8 cellular contexts compared by ENCODE assay signal in genomic region chr19:2944775-2945574, GRCh38. TPM values are rescaled to one million over a fixed set of nuclear protein-coding genes. Genes with fewer than 3 reads are reported as not detected.
DNase-seq lines count a peak whose midpoint lies in the region; ATAC-seq and TF ChIP-seq lines count a peak whose summit lies in the region.

TSS of gene ZNF77 (minus strand) at chr19:2944971. CDS start at chr19:2944840, 131 bp downstream.

- peaks cover 11% of the 10 kb centered on the region for H3K36me3 Mint-ChIP-seq in nephron (ENCODE audit: low read depth)

- peaks cover 23% of the 10 kb centered on the region for H3K4me1 Mint-ChIP-seq in nephron

- TF ChIP-seq POLR2A in Raji (IDR thresholded peaks at IDR 0.05; ENCODE audit: insufficient read depth, low read depth, low read length) = peak; percentile 80

- no peaks in the 10 kb centered on the region for H3K27me3 Mint-ChIP-seq in nephron (ENCODE audit: low read depth)

- TF ChIP-seq CTCF in nephron (IDR thresholded peaks at IDR 0.05; ENCODE audit: unreplicated experiment in 3 of 3) = no peak

- H3K27ac Mint-ChIP-seq in nephron = peak within 1 kb of the TSS; percentile 88 to 99 (median 93)

- H3K9me3 Mint-ChIP-seq in nephron = no peaks in the 10 kb centered on the region

- DNase-seq in EL = peak; percentile 99
- peak; percentile 98 for DNase-seq in H4 (ENCODE audit: low spot score)
- DNase-seq in LoVo (ENCODE audit: low spot score) = peak; percentile 99
- peak; percentile 67 for DNase-seq in activated gamma-delta T cell (lab: John Stamatoyannopoulos, UW)
- peak; percentile 98 for DNase-seq in fibroblast of the conjunctiva (ENCODE audit: low read depth)
- DNase-seq in stimulated activated naive CD8-positive, alpha-beta T cell treated with anti-CD3 and anti-CD28 coated beads, Interleukin-15, Interleukin-2, amounts not matched to agents 100 U/mL and 50 U/mL, for 24 hours = peak; percentile 98

- peak; percentile 99 for ATAC-seq in stimulated activated naive CD8-positive, alpha-beta T cell treated with anti-CD3 and anti-CD28 coated beads, Interleukin-15, Interleukin-2, amounts not matched to agents 100 U/mL and 50 U/mL, for 24 hours

- H3K4me3 Mint-ChIP-seq in nephron = peak within 1 kb of the TSS; percentile 97 to 99 (median 98)

RNA-seq across cellular contexts. Expression of gene ZNF77, which starts in this region (rescaled TPM):
- 3.7 and 4.0 TPM in 2 replicates for total RNA-seq in H4 (2014; rRNA removed; shearing (Covaris generic))

Comparison
In these comparisons a context has a peak if more than half of its experiments do, and no peak if none do; other contexts are left out.
1. Peak in every context shown above with its lines: DNase-seq and ATAC-seq.